In genomic region chr6:147122823-147123222, GRCh38 we compare ENCODE assay signal across 32 cellular contexts.
"Had no signal": no experiment of that assay in that cellular context is flagged by ENCODE, and none has a peak within 500 bp of the region (broad histone marks: within the 10 kb centered on the region; RNA-seq: fewer than 3 reads in every experiment).

No MANE protein-coding gene starts in this region.

- H3K4me3 ChIP-seq: ascending aorta, cardiac muscle cell had no signal

- DNase-seq: activated CD4-positive, alpha-beta memory T cell treated with anti-CD3 and anti-CD28 coated beads, Interleukin-2, amount 10 ng/mL, durations not matched to agents 7 days and 5 days; activated CD4-positive, alpha-beta T cell treated with anti-CD3 and anti-CD28 coated beads for 1 hour; activated CD4-positive, alpha-beta T cell treated with anti-CD3 and anti-CD28 coated beads for 36 hours; activated CD4-positive, alpha-beta T cell treated with anti-CD3 and anti-CD28 coated beads for 48 hours; activated CD4-positive, alpha-beta T cell treated with anti-CD3 and anti-CD28 coated beads, Interleukin-2, amount 10 ng/mL, durations not matched to agents 7 days and 5 days; activated CD4-positive, alpha-beta T cell treated with anti-CD3 and anti-CD28 coated beads, Interleukin-2, amount 50 U/mL, for 48 hours; activated CD4-positive, CD25-positive, alpha-beta regulatory T cell; activated CD8-positive, alpha-beta memory T cell treated with anti-CD3 and anti-CD28 coated beads for 24 hours; activated CD8-positive, alpha-beta memory T cell treated with anti-CD3 and anti-CD28 coated beads, Interleukin-2, amount 10 ng/mL, durations not matched to agents 7 days and 5 days; activated CD8-positive, alpha-beta memory T cell treated with anti-CD3 and anti-CD28 coated beads, Interleukin-2, amount 50 U/mL, for 48 hours; activated CD8-positive, alpha-beta T cell treated with anti-CD3 and anti-CD28 coated beads, Interleukin-2, amount 10 ng/mL, durations not matched to agents 7 days and 5 days; activated effector memory CD4-positive, alpha-beta T cell treated with Interleukin-2 at 50 U/mL for 16 hours; activated gamma-delta T cell; activated naive CD4-positive, alpha-beta T cell treated with anti-CD3 and anti-CD28 coated beads, Interleukin-2, amount 10 ng/mL, durations not matched to agents 7 days and 5 days; activated naive CD4-positive, alpha-beta T cell treated with Interleukin-2 at 50 U/mL for 16 hours; activated naive CD8-positive, alpha-beta T cell treated with anti-CD3 and anti-CD28 coated beads, Interleukin-2, amount 10 ng/mL, durations not matched to agents 7 days and 5 days; activated naive CD8-positive, alpha-beta T cell treated with anti-CD3 and anti-CD28 coated beads, Interleukin-2, amount 50 U/mL, for 24 hours; activated T-cell treated with anti-CD3 and anti-CD28 coated beads, Interleukin-2, amount 50 U/mL, for 24 hours; activated T-cell treated with anti-CD3 and anti-CD28 coated beads, Interleukin-2, amount 50 U/mL, for 48 hours; amygdala; anterior cingulate cortex; cerebellar nuclear complex; T-cell; T-helper 17 cell; T1000; WERI-Rb-1 had no signal

- H3K36me3 ChIP-seq: ascending aorta, cardiac muscle cell, WERI-Rb-1 had no signal

- H3K27me3 ChIP-seq: ascending aorta, cardiac muscle cell had no signal

- H3K9me3 ChIP-seq: ascending aorta had no signal

- ATAC-seq: activated CD4-positive, alpha-beta T cell treated with anti-CD3 and anti-CD28 coated beads for 36 hours; activated CD4-positive, CD25-positive, alpha-beta regulatory T cell treated with anti-CD3 and anti-CD28 coated beads, Interleukin-2, amount 50 U/mL, for 24 hours; activated CD8-positive, alpha-beta memory T cell treated with anti-CD3 and anti-CD28 coated beads, Interleukin-2, amount 10 ng/mL, durations not matched to agents 7 days and 5 days; activated CD8-positive, alpha-beta T cell treated with anti-CD3 and anti-CD28 coated beads, Interleukin-2, amount 10 ng/mL, durations not matched to agents 7 days and 5 days; activated naive CD8-positive, alpha-beta T cell treated with anti-CD3 and anti-CD28 coated beads, Interleukin-2, amount 50 U/mL, for 24 hours; T-cell; T-helper 17 cell; WTC11 had no signal

- FAIRE-seq: bronchial epithelial cell, TTC549 had no signal

- H3K27ac ChIP-seq: ascending aorta, cardiac muscle cell, WERI-Rb-1 had no signal

- H3K4me1 ChIP-seq: ascending aorta had no signal
